18 cellular contexts compared by ENCODE assay signal in genomic region chr2:241038374-241039180, GRCh38. TPM values are rescaled to one million over a fixed set of nuclear protein-coding genes. Genes with fewer than 3 reads are reported as not detected.
DNase-seq lines count a peak whose midpoint lies in the region; ATAC-seq, FAIRE-seq and TF ChIP-seq lines count a peak whose summit lies in the region.
"Had no signal": no experiment of that assay in that cellular context is flagged by ENCODE, and none has a peak within 500 bp of the region (broad histone marks: within the 10 kb centered on the region; RNA-seq: fewer than 3 reads in every experiment).

No MANE protein-coding gene starts in this region.

- WGBS in HepG2 (ENCODE audit: low lambda C conversion rate) = 47% methylated on average over 18 of the region's 20 CpGs
- 80% methylated on average over 1 of the region's 20 CpGs for WGBS in right lobe of liver (ENCODE audit: insufficient coverage, low coverage, low lambda C conversion rate, missing lambda C conversion rate)

- TF ChIP-seq POLR2A in HepG2 (IDR thresholded peaks at IDR 0.05; ENCODE audit: insufficient read depth in 1 of 2, low read depth in 2 of 2, low read length in 2 of 2) = no peak
- no peak for TF ChIP-seq POLR2A in right lobe of liver (IDR thresholded peaks at IDR 0.05)

- no peak overlapping the region for H3K27ac ChIP-seq in HepG2 (ENCODE audit: extremely low read length, insufficient read depth, low read length)
- H3K27ac ChIP-seq in right lobe of liver = no peak overlapping the region
- H3K27ac ChIP-seq in OCI-LY7 (ENCODE audit: low read depth, low read length, poor library complexity, severe bottlenecking) = no peak overlapping the region
- no peak overlapping the region for H3K27ac ChIP-seq in tibial artery
- H3K27ac ChIP-seq: esophagus muscularis mucosa, testis had no signal

- BruUV-seq in HepG2 (replicated peaks; lab: Mats Ljungman, UMichigan) (no TSS peak), OCI-LY7 (replicated peaks; lab: Mats Ljungman, UMichigan) (no TSS peak)

- TF ChIP-seq CTCF in HepG2 (CRISPR knock-in tag; IDR thresholded peaks at IDR 0.05) (no peak), right lobe of liver (IDR thresholded peaks at IDR 0.05) (no peak), OCI-LY7 (conservative IDR thresholded peaks at IDR 0.05; ENCODE audit: low read length) (no peak), tibial artery (IDR thresholded peaks at IDR 0.05) (no peak)

- CTCF ChIA-PET in HepG2 (lab: Yijun Ruan, JAX; ENCODE audit: low intra/inter-chr PET ratio, low total read pairs) = no interaction called here
- CTCF ChIA-PET in OCI-LY7 (lab: Charles Lee; ENCODE audit: unreplicated experiment) = no interaction called here

- no peak overlapping the region for H3K4me3 ChIP-seq in HepG2 (replicated peaks in 1 of 3; ENCODE audit: insufficient read depth in 1 of 3, low read depth in 2 of 3, low read length in 3 of 3)
- no peak overlapping the region for H3K4me3 ChIP-seq in right lobe of liver
- H3K4me3 ChIP-seq in OCI-LY7 (ENCODE audit: low read depth, low read length, poor library complexity, severe bottlenecking) = no peak overlapping the region
- H3K4me3 ChIP-seq in HAP-1 = no peak overlapping the region
- H3K4me3 ChIP-seq in tibial artery = no peak overlapping the region
- H3K4me3 ChIP-seq: esophagus muscularis mucosa, testis had no signal

- intact Hi-C loops in HepG2 (cut with micrococcal nuclease; ENCODE audit: unreplicated experiment) = no loop called here
- intact Hi-C loops in right lobe of liver (cut with DNase I) = no loop called here
- intact Hi-C loops in OCI-LY7 (cut with micrococcal nuclease; ENCODE audit: unreplicated experiment) = no loop called here
- intact Hi-C loops in tibial artery (cut with DNase I; ENCODE audit: low total_unique reads) = no loop called here

- H3K4me2 ChIP-seq in HepG2 (ENCODE audit: low read depth, low read length) = no peak overlapping the region
- peak overlapping the region; percentile 53 for H3K4me2 ChIP-seq in OCI-LY7 (ENCODE audit: low read length)

- ATAC-seq in HepG2 (no peak), right lobe of liver (no peak), left lobe of liver (no peak)
- ATAC-seq: left colon had no signal

- no peak for TF ChIP-seq RAD21 in HepG2 (CRISPR knock-in tag; IDR thresholded peaks at IDR 0.05)

- no peaks in the 10 kb centered on the region for H3K79me2 ChIP-seq in HepG2 (ENCODE audit: insufficient read depth, low read length)
- H3K79me2 ChIP-seq in OCI-LY7 (ENCODE audit: insufficient read depth, low read depth, low read length) = no peaks in the 10 kb centered on the region

- H3K4me1 ChIP-seq in HepG2 (ENCODE audit: insufficient read depth, low read length) (peaks cover 20% of the 10 kb centered on the region), right lobe of liver (no peaks in the 10 kb centered on the region), OCI-LY7 (ENCODE audit: insufficient read depth, low read length, poor library complexity, severe bottlenecking) (peaks cover 71% of the 10 kb centered on the region), HAP-1 (no peaks in the 10 kb centered on the region), tibial artery (peaks cover 0 to 18% (median 14%) of the 10 kb centered on the region in 4 donors)
- H3K4me1 ChIP-seq: testis had no signal

- in situ Hi-C loops in HepG2 (cut with HindIII; ENCODE audit: extremely low pct_ligation_motif_present, low pct_unique_long_range_greater_than_20kb) (no loop called here), HAP-1 (cut with MboI; ENCODE audit: low sequenced_read_pairs) (loop anchor here (25.0 kb wide), 1 partner anchor 376 kb away; no protein-coding TSS in a partner anchor)

- H3K36me3 ChIP-seq in HepG2 (replicated peaks in 1 of 2; ENCODE audit: control insufficient read depth in 1 of 2, insufficient read depth in 2 of 2, low read length in 2 of 2) (no peaks in the 10 kb centered on the region), right lobe of liver (peaks cover 0 to 19% (median 0%) of the 10 kb centered on the region in 4 donors), OCI-LY7 (ENCODE audit: insufficient read depth, low read length) (no peaks in the 10 kb centered on the region), HAP-1 (replicated peaks) (no peaks in the 10 kb centered on the region), tibial artery (peaks cover 6 to 35% (median 33%) of the 10 kb centered on the region in 3 donors)

- H3K27me3 ChIP-seq in HepG2 (ENCODE audit: control insufficient read depth in 1 of 2, insufficient read depth in 2 of 2, low read length in 2 of 2) (peaks cover 2 to 23% of the 10 kb centered on the region in 2 experiments; a peak in 3 of 5 replicates), right lobe of liver (no peaks in the 10 kb centered on the region), HAP-1 (ENCODE audit: low read depth) (peaks cover 3% of the 10 kb centered on the region; the same call in 1 of the 2 replicates), tibial artery (peaks cover 0 to 21% of the 10 kb centered on the region in 2 donors)
- H3K27me3 ChIP-seq: testis had no signal

- no peak for TF ChIP-seq EP300 in HepG2 (IDR thresholded peaks at IDR 0.05; ENCODE audit: low read depth in 2 of 2, low read length in 2 of 2)
- no peak for TF ChIP-seq EP300 in HepG2 (CRISPR knock-in tag; IDR thresholded peaks at IDR 0.05; ENCODE audit: borderline replicate concordance)

- H4K20me1 ChIP-seq in HepG2 (ENCODE audit: insufficient read depth, low read length) (no peaks in the 10 kb centered on the region; the same call in 1 of the 2 replicates), OCI-LY7 (ENCODE audit: insufficient read depth, low read length) (no peaks in the 10 kb centered on the region)

- no peak for FAIRE-seq in HepG2 (lab: Jason Lieb, UNC)
- FAIRE-seq: astrocyte, H54 had no signal

- DNase-seq in HepG2 (ENCODE audit: low spot score) (no peak), right lobe of liver (no peak), OCI-LY7 (ENCODE audit: low spot score) (no peak), left lobe of liver (ENCODE audit: low spot score) (peak; percentile 40), HAP-1 (ENCODE audit: low spot score in 2 of 2) (no peak), tibial artery (no peak), medulla oblongata (ENCODE audit: extremely low spot score) (no peak)
- DNase-seq: activated effector memory CD4-positive, alpha-beta T cell treated with Interleukin-2 at 50 U/mL for 16 hours; Calu3; effector CD8-positive, alpha-beta T cell; left colon; NCI-H1417; NCI-H524; nucleus accumbens; testis had no signal

- H3K9me3 ChIP-seq in HepG2 (ENCODE audit: low read length) (no peaks in the 10 kb centered on the region), right lobe of liver (no peaks in the 10 kb centered on the region), OCI-LY7 (ENCODE audit: low read length) (no peaks in the 10 kb centered on the region), HAP-1 (no peaks in the 10 kb centered on the region), tibial artery (no peaks in the 10 kb centered on the region)
- H3K9me3 ChIP-seq: esophagus muscularis mucosa, testis had no signal

- no peaks in the 10 kb centered on the region for H3K9me2 ChIP-seq in OCI-LY7 (ENCODE audit: insufficient read depth, low read length)

- no peak overlapping the region for H3K9ac ChIP-seq in HepG2 (ENCODE audit: insufficient read depth, low read depth, low read length)

- POLR2A ChIA-PET in HepG2 (lab: Yijun Ruan, JAX) = no interaction called here
- POLR2A ChIA-PET in OCI-LY7 (lab: Charles Lee) = interaction anchor here (0.5 to 0.6 kb wide), 3 partner anchors 141 to 794 kb away, joined by 3 to 5 read pairs (median 5); no protein-coding TSS in a partner anchor

- H2AFZ ChIP-seq in HepG2 (ENCODE audit: low read length) (no peak overlapping the region), OCI-LY7 (ENCODE audit: low read length) (no peak overlapping the region)

TF ChIP-seq in HepG2, 621 proteins besides CTCF, POLR2A, EP300 and RAD21 (continues in another document):
- TF ChIP-seq ZNF598 (CRISPR knock-in tag; IDR thresholded peaks at IDR 0.05; ENCODE audit: borderline replicate concordance) = no peak
- TF ChIP-seq MATR3 (CRISPR knock-in tag; IDR thresholded peaks at IDR 0.05) = no peak
- no peak for TF ChIP-seq ZFAT (CRISPR knock-in tag; conservative IDR thresholded peaks at IDR 0.05)

RNA-seq across cellular contexts. Expression of gene SNED1, which starts 40.2 kb away (rescaled TPM):
- 0.15 TPM in 1 of 2 replicates, not detected in the other for total RNA-seq in HepG2 (2016; rRNA removed; fragmentation: Illumina TruSeq; extraction: Trizol)
- 0.09 and 0.10 TPM in 2 replicates for total RNA-seq in HepG2 (2016; cell fraction: cytosol; rRNA removed; fragmentation: Illumina TruSeq; extraction: Trizol; ENCODE audit: low read depth)
- 0.03 and 0.26 TPM in 2 replicates for total RNA-seq in HepG2 (2016; cell fraction: insoluble cytoplasmic fraction; rRNA removed; fragmentation: Illumina TruSeq; extraction: Trizol)
- total RNA-seq in HepG2 (2016; cell fraction: membrane; rRNA removed; fragmentation: Illumina TruSeq; extraction: Trizol) = 0.10 and 0.12 TPM in 2 replicates
- 0.13 and 0.62 TPM in 2 replicates for total RNA-seq in HepG2 (2016; cell fraction: nucleus; rRNA removed; fragmentation: Illumina TruSeq; extraction: Trizol)
- 0.35 and 0.65 TPM in 2 replicates for polyA plus RNA-seq in HepG2 (2011; rRNA removed)
- 0.06 and 0.32 TPM in 2 replicates for polyA plus RNA-seq in HepG2 (2011; cell fraction: cytosol; rRNA removed)
- 1.2 and 1.4 TPM in 2 replicates for polyA plus RNA-seq in HepG2 (2011; cell fraction: nucleus; rRNA removed)
- polyA plus RNA-seq in HepG2 (2012) = 0.31 and 0.46 TPM in 2 replicates
- 0.03 and 0.10 TPM in 2 replicates for polyA plus RNA-seq in HepG2 (2016; cell fraction: cytosol; fragmentation: Illumina TruSeq; extraction: Trizol; ENCODE audit: low read depth)
- polyA plus RNA-seq in HepG2 (2016; cell fraction: insoluble cytoplasmic fraction; fragmentation: Illumina TruSeq; extraction: Trizol; ENCODE audit: low read depth) = 0.04 and 0.24 TPM in 2 replicates
- 0.02 and 0.09 TPM in 2 replicates for polyA plus RNA-seq in HepG2 (2016; cell fraction: membrane; fragmentation: Illumina TruSeq; extraction: Trizol; ENCODE audit: low read depth)
- 0.19 and 1.7 TPM in 2 replicates for polyA plus RNA-seq in HepG2 (2016; cell fraction: nucleus; fragmentation: Illumina TruSeq; extraction: Trizol; ENCODE audit: insufficient read depth, low read depth)
- polyA minus RNA-seq in HepG2 (2011; rRNA and poly(A)+ RNA removed; ENCODE audit: low replicate concordance) = 0.96 and 3.2 TPM in 2 replicates
- 0.44 and 0.79 TPM in 2 replicates for polyA minus RNA-seq in HepG2 (2011; cell fraction: cytosol; rRNA and poly(A)+ RNA removed)
- 0.52 and 0.99 TPM in 2 replicates for polyA minus RNA-seq in HepG2 (2011; cell fraction: nucleus; rRNA and poly(A)+ RNA removed)
- 10 to 100 TPM in 4 of 6 experiments, 1 to 10 TPM in 2; 7.4 to 27.8 (median 13.2) TPM for total RNA-seq in right lobe of liver
- 2.8 and 3.5 TPM in 2 replicates for total RNA-seq in OCI-LY7 (2014; rRNA removed; shearing (Covaris generic))
- 13.6 and 15.3 TPM in 2 replicates for total RNA-seq in OCI-LY7 (2022)
- 34.9 TPM for total RNA-seq in left lobe of liver
